8 cellular contexts compared by ENCODE assay signal in the genomic region with DNA sequence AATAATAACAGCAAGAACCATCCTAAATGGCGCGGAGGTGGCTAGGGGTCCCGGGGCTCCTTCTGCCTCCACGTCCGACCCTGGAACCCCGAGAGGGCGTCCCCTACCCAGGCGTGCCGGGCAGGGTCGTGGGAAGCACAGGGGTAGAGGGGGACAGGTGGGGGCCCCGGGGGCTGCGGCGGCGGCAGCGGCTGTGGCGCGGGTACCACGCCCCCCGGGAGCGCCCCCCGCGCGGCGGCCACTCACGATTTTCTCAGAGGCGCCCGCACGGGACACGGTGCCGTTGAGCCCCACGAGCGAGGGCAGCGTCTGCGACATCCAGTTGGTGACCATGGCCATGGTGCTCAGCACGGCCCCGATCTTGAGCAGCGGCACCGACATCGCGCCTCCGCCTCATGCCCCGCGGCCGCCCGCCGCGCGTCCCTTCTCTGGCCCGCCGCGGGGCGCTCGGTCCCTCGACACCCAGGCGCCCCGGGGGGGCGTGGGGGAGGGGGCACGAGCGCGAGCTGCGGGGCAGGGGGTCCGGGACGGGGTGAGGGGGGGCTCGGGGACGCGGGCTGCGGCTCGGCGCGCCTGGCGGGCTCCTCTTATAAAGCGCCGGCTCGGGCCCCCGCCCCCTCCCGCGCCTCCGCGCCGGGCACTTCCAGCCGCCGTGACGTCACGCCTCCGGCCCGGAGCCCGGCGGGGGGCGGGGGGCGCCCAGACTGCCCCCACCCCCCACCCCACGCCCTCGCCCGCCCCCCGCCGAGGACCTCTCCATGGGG. TPM values are rescaled to one million over a fixed set of nuclear protein-coding genes. Genes with fewer than 3 reads are reported as not detected.
DNase-seq lines count a peak whose midpoint lies in the region; ATAC-seq and TF ChIP-seq lines count a peak whose summit lies in the region.

No MANE protein-coding gene starts in this region.

- no peaks in the 10 kb centered on the region for H3K9me3 Mint-ChIP-seq in activated CD4-positive, alpha-beta memory T cell treated with anti-CD3 and anti-CD28 coated beads for 36 hours
- no peaks in the 10 kb centered on the region for H3K9me3 Mint-ChIP-seq in activated CD4-positive, alpha-beta memory T cell treated with anti-CD3 and anti-CD28 coated beads, Interleukin-2, amount 10 ng/mL, durations not matched to agents 7 days and 5 days
- H3K9me3 Mint-ChIP-seq in WTC11: no peaks in the 10 kb centered on the region

- peak overlapping the region; percentile 1 for H3K27ac ChIP-seq in temporal lobe (ENCODE audit: low read depth, low read length)

- CTCF ChIA-PET in activated CD4-positive, alpha-beta memory T cell treated with anti-CD3 and anti-CD28 coated beads for 36 hours (lab: Charles Lee): no interaction called here
- CTCF ChIA-PET in activated CD4-positive, alpha-beta memory T cell treated with anti-CD3 and anti-CD28 coated beads, Interleukin-2, amount 10 ng/mL, durations not matched to agents 7 days and 5 days (lab: Charles Lee): no interaction called here
- CTCF ChIA-PET in WTC11 (lab: Charles Lee): interaction anchor here (1.0 to 1.4 kb wide), 4 partner anchors 18 to 114 kb away, joined by 3 to 7 read pairs (median 6); no protein-coding TSS in a partner anchor

- no peaks in the 10 kb centered on the region for H3K36me3 Mint-ChIP-seq in activated CD4-positive, alpha-beta memory T cell treated with anti-CD3 and anti-CD28 coated beads for 36 hours
- H3K36me3 Mint-ChIP-seq in activated CD4-positive, alpha-beta memory T cell treated with anti-CD3 and anti-CD28 coated beads, Interleukin-2, amount 10 ng/mL, durations not matched to agents 7 days and 5 days (ENCODE audit: low read depth): no peaks in the 10 kb centered on the region
- H3K36me3 Mint-ChIP-seq in WTC11: no peaks in the 10 kb centered on the region; the same call in 1 of the 2 replicates

- TF ChIP-seq CTCF in WTC11 (IDR thresholded peaks at IDR 0.05): no peak

- DNase-seq in activated CD4-positive, alpha-beta memory T cell treated with anti-CD3 and anti-CD28 coated beads for 36 hours: no peak
- no peak for DNase-seq in activated CD4-positive, alpha-beta memory T cell treated with anti-CD3 and anti-CD28 coated beads, Interleukin-2, amount 10 ng/mL, durations not matched to agents 7 days and 5 days
- DNase-seq in WTC11 (ENCODE audit: low spot score): peak; percentile 41
- DNase-seq in iPS-NIHi11 (ENCODE audit: low spot score): peak; percentile 86
- DNase-seq in foreskin melanocyte: no peak
- DNase-seq in HUDEP-2 (lab: John Stamatoyannopoulos, UW; ENCODE audit: unreplicated experiment in 76 of 76): no peak

- H3K4me3 Mint-ChIP-seq in activated CD4-positive, alpha-beta memory T cell treated with anti-CD3 and anti-CD28 coated beads for 36 hours: peak overlapping the region; percentile 44
- no peak overlapping the region for H3K4me3 Mint-ChIP-seq in activated CD4-positive, alpha-beta memory T cell treated with anti-CD3 and anti-CD28 coated beads, Interleukin-2, amount 10 ng/mL, durations not matched to agents 7 days and 5 days
- no peak overlapping the region for H3K4me3 Mint-ChIP-seq in WTC11

- POLR2A ChIA-PET in activated CD4-positive, alpha-beta memory T cell treated with anti-CD3 and anti-CD28 coated beads for 36 hours (lab: Charles Lee): no interaction called here
- POLR2A ChIA-PET in activated CD4-positive, alpha-beta memory T cell treated with anti-CD3 and anti-CD28 coated beads, Interleukin-2, amount 10 ng/mL, durations not matched to agents 7 days and 5 days (lab: Charles Lee): no interaction called here
- POLR2A ChIA-PET in WTC11 (lab: Charles Lee): no interaction called here

- peaks cover 5% of the 10 kb centered on the region for H3K4me1 Mint-ChIP-seq in activated CD4-positive, alpha-beta memory T cell treated with anti-CD3 and anti-CD28 coated beads for 36 hours (ENCODE audit: low read depth)
- peaks cover 15% of the 10 kb centered on the region for H3K4me1 Mint-ChIP-seq in activated CD4-positive, alpha-beta memory T cell treated with anti-CD3 and anti-CD28 coated beads, Interleukin-2, amount 10 ng/mL, durations not matched to agents 7 days and 5 days
- H3K4me1 Mint-ChIP-seq in WTC11: peaks cover 15% of the 10 kb centered on the region

- no peak; the same call in 1 of the 2 replicates for ATAC-seq in WTC11
- no peak for ATAC-seq in HG03175 (IDR thresholded peaks at IDR 0.05; ENCODE audit: unreplicated experiment)

- H3K27me3 Mint-ChIP-seq in activated CD4-positive, alpha-beta memory T cell treated with anti-CD3 and anti-CD28 coated beads for 36 hours: peaks cover 19% of the 10 kb centered on the region
- H3K27me3 Mint-ChIP-seq in activated CD4-positive, alpha-beta memory T cell treated with anti-CD3 and anti-CD28 coated beads, Interleukin-2, amount 10 ng/mL, durations not matched to agents 7 days and 5 days: peaks cover 29% of the 10 kb centered on the region
- peaks cover 5% of the 10 kb centered on the region; the same call in 1 of the 2 replicates for H3K27me3 Mint-ChIP-seq in WTC11 (ENCODE audit: low read depth)

- H3K27ac Mint-ChIP-seq in activated CD4-positive, alpha-beta memory T cell treated with anti-CD3 and anti-CD28 coated beads for 36 hours: no peak overlapping the region
- no peak overlapping the region for H3K27ac Mint-ChIP-seq in activated CD4-positive, alpha-beta memory T cell treated with anti-CD3 and anti-CD28 coated beads, Interleukin-2, amount 10 ng/mL, durations not matched to agents 7 days and 5 days
- H3K27ac Mint-ChIP-seq in WTC11: no peak overlapping the region

- intact Hi-C loops in activated CD4-positive, alpha-beta memory T cell treated with anti-CD3 and anti-CD28 coated beads for 36 hours (cut with micrococcal nuclease): loop anchor here (5.0 to 10.0 kb wide), 2 partner anchors 76 to 289 kb away; partner anchors contain the start of genes PIN1 and ZNF561

TF ChIP-seq in WTC11, 78 proteins besides CTCF, POLR2A, EP300 and RAD21:
- TF ChIP-seq ZNF423 (CRISPR knock-in tag; IDR thresholded peaks at IDR 0.05) (peak; percentile 66; the same call in 1 of the 2 replicates), SP1 (CRISPR knock-in tag; conservative IDR thresholded peaks at IDR 0.05) (0 out of 2 replicates have a peak, but pooled peaks have one; percentile 24), KAT7 (CRISPR knock-in tag; IDR thresholded peaks at IDR 0.05; ENCODE audit: borderline replicate concordance) (no peak)
TF ChIP-seq in WTC11: peak in this region for 2.

RNA-seq across cellular contexts. Expression of gene OLFM2, which starts 22.9 kb away (rescaled TPM):
- under 1 TPM; 0.58 to 0.59 TPM for total RNA-seq in activated CD4-positive, alpha-beta memory T cell treated with anti-CD3 and anti-CD28 coated beads for 36 hours
- 10 to 100 TPM in 1 of 2 experiments, 1 to 10 TPM in 1; 9.7 to 10.5 TPM for total RNA-seq in activated CD4-positive, alpha-beta memory T cell treated with anti-CD3 and anti-CD28 coated beads, Interleukin-2, amount 10 ng/mL, durations not matched to agents 7 days and 5 days
- 66.0 to 93.3 TPM (median 91.8 TPM) in 3 replicates for total RNA-seq in WTC11 (2021)
- total RNA-seq in temporal lobe: 132 TPM

Comparison
In these comparisons a context has a peak if more than half of its experiments do, and no peak if none do; other contexts are left out.
1. RNA of gene OLFM2, which starts 22.9 kb away (total RNA-seq): 132 TPM in temporal lobe (single experiment), 66.0 to 93.3 TPM in WTC11 and 9.7 to 10.5 TPM in activated CD4-positive, alpha-beta memory T cell treated with anti-CD3 and anti-CD28 coated beads, Interleukin-2, amount 10 ng/mL, durations not matched to agents 7 days and 5 days; 0.58 to 0.59 TPM in activated CD4-positive, alpha-beta memory T cell treated with anti-CD3 and anti-CD28 coated beads for 36 hours; every median in the first group is over 4 times any median in the second.
2. DNase-seq: peak in WTC11 (single experiment) and iPS-NIHi11 (single experiment); none in activated CD4-positive, alpha-beta memory T cell treated with anti-CD3 and anti-CD28 coated beads for 36 hours (single experiment), activated CD4-positive, alpha-beta memory T cell treated with anti-CD3 and anti-CD28 coated beads, Interleukin-2, amount 10 ng/mL, durations not matched to agents 7 days and 5 days (single experiment), foreskin melanocyte (single experiment) and HUDEP-2 (0 of 76).